ENCODE assay signal across 8 cellular contexts in the genomic region with DNA sequence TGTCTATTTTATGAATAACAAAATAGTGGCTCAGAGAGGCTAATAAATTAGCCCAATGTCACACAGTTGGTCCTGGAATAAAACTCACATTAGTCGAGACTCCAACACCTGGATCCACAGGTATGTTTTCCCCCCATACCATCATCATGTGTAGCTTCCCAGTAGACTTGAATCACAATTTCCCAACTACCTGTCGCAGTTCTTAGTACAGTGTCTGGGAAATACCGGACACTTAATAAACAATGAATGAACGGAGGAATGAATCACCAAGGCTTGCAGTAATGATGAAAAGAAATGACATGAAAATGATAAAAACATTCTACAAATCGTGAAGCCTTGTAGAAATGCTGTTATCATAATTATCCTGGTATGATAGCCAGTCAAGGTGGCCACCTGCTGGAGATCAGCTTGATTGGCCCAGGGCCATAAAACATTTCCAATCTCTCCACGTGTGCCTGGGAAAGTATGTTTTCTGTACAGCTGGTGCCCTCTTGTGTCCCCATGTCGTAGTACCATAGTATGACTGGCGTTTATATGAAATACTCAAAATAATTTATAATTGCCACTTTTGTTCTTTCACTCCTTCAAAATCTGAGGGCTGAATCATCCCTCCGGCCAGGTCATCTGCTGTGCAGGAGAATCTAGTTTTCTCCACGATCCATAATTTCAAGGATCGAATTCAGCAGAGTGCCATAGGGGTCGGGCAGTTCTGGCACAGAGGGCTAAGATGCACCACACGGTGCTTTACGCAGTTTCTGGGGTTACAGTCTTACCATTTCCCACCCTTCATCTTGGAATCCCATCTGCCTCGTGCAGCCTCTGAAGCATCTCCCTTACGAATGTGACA.
DNase-seq lines count a peak whose midpoint lies in the region; ATAC-seq lines count a peak whose summit lies in the region.

No MANE protein-coding gene starts in this region.

- H3K4me3 ChIP-seq in MG63, result no peak overlapping the region

- no peaks in the 10 kb centered on the region for H3K36me3 ChIP-seq in MG63

- no peaks in the 10 kb centered on the region for H3K27me3 ChIP-seq in MG63

- H3K9me3 ChIP-seq in MG63, result no peaks in the 10 kb centered on the region

- no peak for ATAC-seq in GM21515 (IDR thresholded peaks at IDR 0.05; ENCODE audit: unreplicated experiment)

- peak; percentile 98 for DNase-seq in DMS53 (lab: John Stamatoyannopoulos, UW)
- peak; percentile 4 for DNase-seq in MG63
- peak; percentile 70 for DNase-seq in SK-MEL-5 (ENCODE audit: low read depth, low spot score)
- peak; percentile 50 for DNase-seq in hepatic stellate cell (ENCODE audit: low spot score)
- DNase-seq in NK-92 (lab: John Stamatoyannopoulos, UW; ENCODE audit: unreplicated experiment), result no peak
- no peak for DNase-seq in superior temporal gyrus (ENCODE audit: extremely low spot score)
- no peak for DNase-seq in globus pallidus (ENCODE audit: low spot score)

- in situ Hi-C loops in SK-MEL-5 (cut with HindIII; ENCODE audit: low pct_unique_long_range_greater_than_20kb, low sequenced_read_pairs), result no loop called here

Comparison
In these comparisons a context has a peak if more than half of its experiments do, and no peak if none do; other contexts are left out.
1. DNase-seq: peak in DMS53 (single experiment), MG63 (single experiment), SK-MEL-5 (single experiment) and hepatic stellate cell (single experiment); none in NK-92 (single experiment), superior temporal gyrus (single experiment) and globus pallidus (single experiment).